ENCODE assay signal across 37 cellular contexts in the genomic region with DNA sequence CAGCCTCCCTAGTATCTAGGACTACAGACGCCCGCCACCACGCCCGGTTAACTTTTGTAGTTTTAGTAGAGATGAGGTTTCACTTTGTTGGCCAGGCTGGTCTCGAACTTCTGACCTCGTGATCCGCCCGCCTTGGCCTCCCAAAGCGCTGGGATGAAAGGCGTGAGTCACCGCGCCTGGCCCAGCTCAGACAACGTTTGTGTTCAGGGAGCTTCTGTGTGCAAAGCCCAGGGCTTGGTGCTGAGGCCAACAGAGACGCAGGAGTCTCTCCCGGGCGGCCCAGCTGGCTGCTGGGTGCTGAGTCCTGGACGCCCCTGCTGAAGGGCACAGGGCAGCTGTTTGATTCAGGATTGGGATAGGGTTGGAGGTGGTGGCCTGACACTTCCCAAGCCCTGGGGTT. TPM values are rescaled to one million over a fixed set of nuclear protein-coding genes. Genes with fewer than 3 reads are reported as not detected.
DNase-seq lines count a peak whose midpoint lies in the region; ATAC-seq, FAIRE-seq and TF ChIP-seq lines count a peak whose summit lies in the region.
"Had no signal": no experiment of that assay in that cellular context is flagged by ENCODE, and none has a peak within 500 bp of the region (broad histone marks: within the 10 kb centered on the region; RNA-seq: fewer than 3 reads in every experiment).

No MANE protein-coding gene starts in this region.

- POLR2A ChIA-PET in HepG2 (lab: Yijun Ruan, JAX), result no interaction called here

- H3K27me3 ChIP-seq in HepG2 (ENCODE audit: control insufficient read depth in 1 of 2, insufficient read depth in 2 of 2, low read length in 2 of 2) (no peaks in the 10 kb centered on the region), right lobe of liver (no peaks in the 10 kb centered on the region), vagina (no peaks in the 10 kb centered on the region)
- H3K27me3 ChIP-seq: colonic mucosa had no signal

- H3K36me3 ChIP-seq in HepG2 (replicated peaks in 1 of 2; ENCODE audit: control insufficient read depth in 1 of 2, insufficient read depth in 2 of 2, low read length in 2 of 2) (peaks cover 7 to 11% of the 10 kb centered on the region in 2 experiments; a peak in 3 of 5 replicates), right lobe of liver (peaks cover 0 to 5% (median 0%) of the 10 kb centered on the region in 4 donors), kidney (ENCODE audit: control insufficient read depth in 1 of 2, insufficient read depth in 2 of 2, low read length in 2 of 2) (peaks cover 0 to 2% of the 10 kb centered on the region in 2 donors), vagina (no peaks in the 10 kb centered on the region)
- H3K36me3 ChIP-seq: colonic mucosa, neutrophil, sigmoid colon had no signal

- H3K27ac Mint-ChIP-seq in naive B cell, result no peak overlapping the region
- H3K27ac Mint-ChIP-seq: activated CD4-positive, alpha-beta memory T cell treated with anti-CD3 and anti-CD28 coated beads for 36 hours; HFFc6 had no signal

- TF ChIP-seq CTCF in HepG2 (CRISPR knock-in tag; IDR thresholded peaks at IDR 0.05) (no peak), right lobe of liver (IDR thresholded peaks at IDR 0.05) (no peak), kidney (IDR thresholded peaks at IDR 0.05; ENCODE audit: borderline replicate concordance, extremely low read depth, insufficient read depth) (no peak), vagina (IDR thresholded peaks at IDR 0.05) (no peak)

- in situ Hi-C loops in HepG2 (cut with HindIII; ENCODE audit: extremely low pct_ligation_motif_present, low pct_unique_long_range_greater_than_20kb), result no loop called here

- WGBS in HepG2 (ENCODE audit: low lambda C conversion rate), result 84% methylated on average over 17 of the region's 17 CpGs
- WGBS in right lobe of liver (ENCODE audit: insufficient coverage, low coverage, low lambda C conversion rate, missing lambda C conversion rate), result 96% methylated on average over 5 of the region's 17 CpGs

- no peak overlapping the region for H3K27ac ChIP-seq in HepG2 (ENCODE audit: extremely low read length, insufficient read depth, low read length)
- no peak overlapping the region for H3K27ac ChIP-seq in right lobe of liver
- no peak overlapping the region for H3K27ac ChIP-seq in kidney (ENCODE audit: low read depth in 2 of 2, low read length in 2 of 2)
- no peak overlapping the region for H3K27ac ChIP-seq in vagina
- H3K27ac ChIP-seq: colonic mucosa, neutrophil, sigmoid colon had no signal

- FAIRE-seq in HepG2 (lab: Jason Lieb, UNC) (no peak), kidney (lab: Jason Lieb, UNC) (no peak)
- FAIRE-seq: A204.1, bronchial epithelial cell had no signal

- peak overlapping the region in 6 of 8 donors; percentile 1 to 87 (median 71) for H3K4me3 Mint-ChIP-seq in naive B cell
- H3K4me3 Mint-ChIP-seq: activated CD4-positive, alpha-beta memory T cell treated with anti-CD3 and anti-CD28 coated beads for 36 hours; HFFc6 had no signal

- intact Hi-C loops in HepG2 (cut with micrococcal nuclease; ENCODE audit: unreplicated experiment), result no loop called here
- intact Hi-C loops in right lobe of liver (cut with DNase I), result no loop called here
- intact Hi-C loops in kidney (cut with DNase I), result no loop called here
- intact Hi-C loops in vagina (cut with DNase I), result no loop called here

- peaks cover 3% of the 10 kb centered on the region for H3K79me2 ChIP-seq in HepG2 (ENCODE audit: insufficient read depth, low read length)

- peaks cover 0 to 12% (median 5%) of the 10 kb centered on the region in 3 donors for H3K27me3 Mint-ChIP-seq in naive B cell

- DNase-seq in HepG2 (ENCODE audit: low spot score), result no peak
- DNase-seq in right lobe of liver, result no peak
- peak; percentile 4 for DNase-seq in amniotic epithelial cell (ENCODE audit: low read depth)
- DNase-seq in naive B cell, result no peak
- DNase-seq in cerebellar cortex (ENCODE audit: low spot score), result no peak
- no peak for DNase-seq in kidney
- no peak for DNase-seq in vagina (ENCODE audit: extremely low spot score in 2 of 2)
- DNase-seq: activated CD4-positive, alpha-beta memory T cell treated with anti-CD3 and anti-CD28 coated beads for 36 hours; activated CD8-positive, alpha-beta memory T cell treated with anti-CD3 and anti-CD28 coated beads, Interleukin-2, amount 50 U/mL, for 4 hours; activated naive CD4-positive, alpha-beta T cell treated with anti-CD3 and anti-CD28 coated beads, Interleukin-2, amount 50 U/mL, for 16 hours; AML-193; amygdala; colonic mucosa; COR-L47; DMS79 treated with DMSO at 0.1 percent for 48 hours; effector CD8-positive, alpha-beta T cell; erythroblast; glutamatergic neuron; HFFc6; IMR-90; kidney glomerular epithelial cell; NCI-H1092; NCI-H1694 treated with DMSO at 0.1 percent for 48 hours; NCI-H2171 treated with DMSO at 0.1 percent for 48 hours; NCI-H526; NK-92 treated with Interleukin-12 subunit alpha and Interleukin-12 subunit beta, amount 100 ng/mL, for 24 hours; PC-3; SIG-M5; sigmoid colon; stimulated activated CD4-positive, alpha-beta T cell treated with anti-CD3 and anti-CD28 coated beads, Interleukin-15, amount 100 ng/mL, for 24 hours; stimulated activated naive CD4-positive, alpha-beta T cell treated with Interleukin-2 at 50 U/mL for 16 hours had no signal

- H2AFZ ChIP-seq in HepG2 (ENCODE audit: low read length), result no peak overlapping the region

- H3K4me2 ChIP-seq in HepG2 (ENCODE audit: low read depth, low read length), result no peak overlapping the region

- H3K4me1 Mint-ChIP-seq in naive B cell, result peaks cover 22 to 38% (median 22%) of the 10 kb centered on the region in 3 donors

- BruUV-seq in HepG2 (replicated peaks; lab: Mats Ljungman, UMichigan), result no TSS peak

- no peak for TF ChIP-seq RAD21 in HepG2 (CRISPR knock-in tag; IDR thresholded peaks at IDR 0.05)

- CTCF ChIA-PET in HepG2 (lab: Yijun Ruan, JAX; ENCODE audit: low intra/inter-chr PET ratio, low total read pairs), result no interaction called here

- H3K36me3 Mint-ChIP-seq in naive B cell, result no peaks in the 10 kb centered on the region

- TF ChIP-seq POLR2A in HepG2 (IDR thresholded peaks at IDR 0.05; ENCODE audit: insufficient read depth in 1 of 2, low read depth in 2 of 2, low read length in 2 of 2) (no peak), right lobe of liver (IDR thresholded peaks at IDR 0.05) (no peak), vagina (IDR thresholded peaks at IDR 0.05) (no peak)

- TF ChIP-seq EP300 in HepG2 (IDR thresholded peaks at IDR 0.05; ENCODE audit: low read depth in 2 of 2, low read length in 2 of 2) (no peak), HepG2 (CRISPR knock-in tag; IDR thresholded peaks at IDR 0.05; ENCODE audit: borderline replicate concordance) (no peak)

- no peak for ATAC-seq in HepG2
- ATAC-seq in right lobe of liver, result no peak
- no peak for ATAC-seq in naive B cell (ENCODE audit: low read depth in 2 of 2)
- no peak for ATAC-seq in GM18909 (IDR thresholded peaks at IDR 0.05; ENCODE audit: poor library complexity, unreplicated experiment)
- ATAC-seq: activated CD4-positive, CD25-positive, alpha-beta regulatory T cell treated with anti-CD3 and anti-CD28 coated beads, Interleukin-2, amount 50 U/mL, for 24 hours; PC-3 had no signal

- H3K9ac ChIP-seq in HepG2 (ENCODE audit: insufficient read depth, low read depth, low read length), result no peak overlapping the region
- H3K9ac ChIP-seq in kidney (ENCODE audit: low read length in 2 of 2), result no peak overlapping the region

- H3K9me3 ChIP-seq in HepG2 (ENCODE audit: low read length) (no peaks in the 10 kb centered on the region), right lobe of liver (no peaks in the 10 kb centered on the region), kidney (ENCODE audit: control insufficient read depth in 1 of 2, low read length in 2 of 2) (no peaks in the 10 kb centered on the region), vagina (no peaks in the 10 kb centered on the region)
- H3K9me3 ChIP-seq: colonic mucosa, neutrophil, sigmoid colon had no signal

- H4K20me1 ChIP-seq in HepG2 (ENCODE audit: insufficient read depth, low read length), result 0 out of 2 replicates have a peak, but pooled peaks cover 5% of the 10 kb centered on the region

- no peaks in the 10 kb centered on the region for H3K9me3 Mint-ChIP-seq in naive B cell
- H3K9me3 Mint-ChIP-seq: activated CD4-positive, alpha-beta memory T cell treated with anti-CD3 and anti-CD28 coated beads for 36 hours; HFFc6 had no signal

- H3K4me3 ChIP-seq in HepG2 (replicated peaks in 1 of 3; ENCODE audit: insufficient read depth in 1 of 3, low read depth in 2 of 3, low read length in 3 of 3) (no peak overlapping the region), right lobe of liver (no peak overlapping the region), kidney (ENCODE audit: low read length in 2 of 2) (no peak overlapping the region), vagina (no peak overlapping the region)
- H3K4me3 ChIP-seq: colonic mucosa, sigmoid colon had no signal

- H3K4me1 ChIP-seq in HepG2 (ENCODE audit: insufficient read depth, low read length) (peaks cover 40% of the 10 kb centered on the region), right lobe of liver (peaks cover 0 to 13% (median 0%) of the 10 kb centered on the region in 4 donors), kidney (ENCODE audit: control insufficient read depth in 1 of 2, insufficient read depth in 1 of 2, low read depth in 1 of 2, low read length in 2 of 2) (peaks cover 5 to 11% of the 10 kb centered on the region in 2 donors), vagina (peaks cover 25% of the 10 kb centered on the region)

RNA-seq across cellular contexts. Expression of gene PRKCZ, which starts 3.0 kb away (rescaled TPM):
- total RNA-seq in HepG2 (2016; rRNA removed; fragmentation: Illumina TruSeq; extraction: Trizol), result 21.9 and 34.7 TPM in 2 replicates
- total RNA-seq in HepG2 (2016; cell fraction: cytosol; rRNA removed; fragmentation: Illumina TruSeq; extraction: Trizol; ENCODE audit: low read depth), result 25.5 and 28.3 TPM in 2 replicates
- 20.0 and 36.5 TPM in 2 replicates for total RNA-seq in HepG2 (2016; cell fraction: insoluble cytoplasmic fraction; rRNA removed; fragmentation: Illumina TruSeq; extraction: Trizol)
- 37.0 and 42.3 TPM in 2 replicates for total RNA-seq in HepG2 (2016; cell fraction: membrane; rRNA removed; fragmentation: Illumina TruSeq; extraction: Trizol)
- total RNA-seq in HepG2 (2016; cell fraction: nucleus; rRNA removed; fragmentation: Illumina TruSeq; extraction: Trizol), result 30.0 and 34.9 TPM in 2 replicates
- 85.2 and 85.8 TPM in 2 replicates for polyA plus RNA-seq in HepG2 (2011; rRNA removed)
- 52.8 and 75.3 TPM in 2 replicates for polyA plus RNA-seq in HepG2 (2011; cell fraction: cytosol; rRNA removed)
- 132 and 197 TPM in 2 replicates for polyA plus RNA-seq in HepG2 (2011; cell fraction: nucleus; rRNA removed)
- 47.5 and 47.9 TPM in 2 replicates for polyA plus RNA-seq in HepG2 (2012)
- polyA plus RNA-seq in HepG2 (2016; cell fraction: cytosol; fragmentation: Illumina TruSeq; extraction: Trizol; ENCODE audit: low read depth), result 23.5 and 27.3 TPM in 2 replicates
- polyA plus RNA-seq in HepG2 (2016; cell fraction: insoluble cytoplasmic fraction; fragmentation: Illumina TruSeq; extraction: Trizol; ENCODE audit: low read depth), result 26.8 and 34.6 TPM in 2 replicates
- 39.3 and 40.3 TPM in 2 replicates for polyA plus RNA-seq in HepG2 (2016; cell fraction: membrane; fragmentation: Illumina TruSeq; extraction: Trizol; ENCODE audit: low read depth)
- polyA plus RNA-seq in HepG2 (2016; cell fraction: nucleus; fragmentation: Illumina TruSeq; extraction: Trizol; ENCODE audit: insufficient read depth, low read depth), result 76.9 and 79.5 TPM in 2 replicates
- polyA minus RNA-seq in HepG2 (2011; rRNA and poly(A)+ RNA removed; ENCODE audit: low replicate concordance), result 29.4 and 69.2 TPM in 2 replicates
- polyA minus RNA-seq in HepG2 (2011; cell fraction: cytosol; rRNA and poly(A)+ RNA removed), result 14.4 and 24.4 TPM in 2 replicates
- polyA minus RNA-seq in HepG2 (2011; cell fraction: nucleus; rRNA and poly(A)+ RNA removed), result 41.4 and 57.0 TPM in 2 replicates
- total RNA-seq in right lobe of liver, result 10 to 100 TPM; 10.3 to 20.1 (median 15.8) TPM
- 10 to 100 TPM in 2 of 6 donors, 1 to 10 TPM in 4; 5.7 to 12.4 (median 9.3) TPM for polyA plus RNA-seq in naive B cell (ENCODE audit: low read depth in 6 of 6)
- 24.7 TPM for total RNA-seq in kidney
- 42.4 TPM for polyA plus RNA-seq in kidney (ENCODE audit: insufficient read depth, low read depth, low replicate concordance)
- 17.9 TPM for total RNA-seq in vagina

RNA-seq across cellular contexts. Expression of gene GABRD, which starts 34.1 kb away (rescaled TPM):
- total RNA-seq in HepG2 (2016; rRNA removed; fragmentation: Illumina TruSeq; extraction: Trizol) (not detected in 2 replicates), right lobe of liver (under 1 TPM in 1 of 6 experiments, not detected in 5; 0.55 TPM), kidney (0.63 TPM), vagina (not detected)
- total RNA-seq in HepG2 (2016; cell fraction: cytosol; rRNA removed; fragmentation: Illumina TruSeq; extraction: Trizol; ENCODE audit: low read depth), result not detected in 2 replicates
- total RNA-seq in HepG2 (2016; cell fraction: insoluble cytoplasmic fraction; rRNA removed; fragmentation: Illumina TruSeq; extraction: Trizol), result not detected in 2 replicates
- total RNA-seq in HepG2 (2016; cell fraction: membrane; rRNA removed; fragmentation: Illumina TruSeq; extraction: Trizol), result not detected in 2 replicates
- not detected in 2 replicates for total RNA-seq in HepG2 (2016; cell fraction: nucleus; rRNA removed; fragmentation: Illumina TruSeq; extraction: Trizol)
- polyA plus RNA-seq in HepG2 (2011; rRNA removed) (0.22 TPM in 1 of 2 replicates, not detected in the other), naive B cell (ENCODE audit: low read depth in 6 of 6) (not detected), kidney (ENCODE audit: insufficient read depth, low read depth, low replicate concordance) (1.1 TPM)
- 0.09 TPM in 1 of 2 replicates, not detected in the other for polyA plus RNA-seq in HepG2 (2011; cell fraction: cytosol; rRNA removed)
- 0.08 TPM in 1 of 2 replicates, not detected in the other for polyA plus RNA-seq in HepG2 (2011; cell fraction: nucleus; rRNA removed)
- polyA plus RNA-seq in HepG2 (2012), result not detected in 2 replicates
- polyA plus RNA-seq in HepG2 (2016; cell fraction: cytosol; fragmentation: Illumina TruSeq; extraction: Trizol; ENCODE audit: low read depth), result not detected in 2 replicates
- polyA plus RNA-seq in HepG2 (2016; cell fraction: insoluble cytoplasmic fraction; fragmentation: Illumina TruSeq; extraction: Trizol; ENCODE audit: low read depth), result not detected in 2 replicates
- polyA plus RNA-seq in HepG2 (2016; cell fraction: membrane; fragmentation: Illumina TruSeq; extraction: Trizol; ENCODE audit: low read depth), result not detected in 2 replicates
- not detected in 2 replicates for polyA plus RNA-seq in HepG2 (2016; cell fraction: nucleus; fragmentation: Illumina TruSeq; extraction: Trizol; ENCODE audit: insufficient read depth, low read depth)
- 0.51 TPM in 1 of 2 replicates, not detected in the other for polyA minus RNA-seq in HepG2 (2011; rRNA and poly(A)+ RNA removed; ENCODE audit: low replicate concordance)
- polyA minus RNA-seq in HepG2 (2011; cell fraction: cytosol; rRNA and poly(A)+ RNA removed), result not detected in 2 replicates
- not detected in 2 replicates for polyA minus RNA-seq in HepG2 (2011; cell fraction: nucleus; rRNA and poly(A)+ RNA removed)
- total RNA-seq: activated CD4-positive, alpha-beta memory T cell treated with anti-CD3 and anti-CD28 coated beads for 36 hours; bronchial epithelial cell; HFFc6; IMR-90; PC-3; sigmoid colon had no signal
- polyA plus RNA-seq: IMR-90 had no signal

RNA-seq across cellular contexts. Expression of gene CFAP74, which starts 49.6 kb away (rescaled TPM):
- 0.27 TPM in 1 of 2 replicates, not detected in the other for total RNA-seq in HepG2 (2016; rRNA removed; fragmentation: Illumina TruSeq; extraction: Trizol)
- total RNA-seq in HepG2 (2016; cell fraction: cytosol; rRNA removed; fragmentation: Illumina TruSeq; extraction: Trizol; ENCODE audit: low read depth), result 0.09 TPM in 1 of 2 replicates, not detected in the other
- total RNA-seq in HepG2 (2016; cell fraction: insoluble cytoplasmic fraction; rRNA removed; fragmentation: Illumina TruSeq; extraction: Trizol), result 0.09 and 0.10 TPM in 2 replicates
- 0.07 and 0.09 TPM in 2 replicates for total RNA-seq in HepG2 (2016; cell fraction: membrane; rRNA removed; fragmentation: Illumina TruSeq; extraction: Trizol)
- 0.28 and 0.66 TPM in 2 replicates for total RNA-seq in HepG2 (2016; cell fraction: nucleus; rRNA removed; fragmentation: Illumina TruSeq; extraction: Trizol)
- 0.57 and 0.62 TPM in 2 replicates for polyA plus RNA-seq in HepG2 (2011; rRNA removed)
- polyA plus RNA-seq in HepG2 (2011; cell fraction: cytosol; rRNA removed), result 0.13 TPM in 2 replicates
- polyA plus RNA-seq in HepG2 (2011; cell fraction: nucleus; rRNA removed), result 4.1 and 5.0 TPM in 2 replicates
- 0.67 and 2.1 TPM in 2 replicates for polyA plus RNA-seq in HepG2 (2012)
- 0.05 TPM in 1 of 2 replicates, not detected in the other for polyA plus RNA-seq in HepG2 (2016; cell fraction: cytosol; fragmentation: Illumina TruSeq; extraction: Trizol; ENCODE audit: low read depth)
- 0.08 and 0.10 TPM in 2 replicates for polyA plus RNA-seq in HepG2 (2016; cell fraction: insoluble cytoplasmic fraction; fragmentation: Illumina TruSeq; extraction: Trizol; ENCODE audit: low read depth)
- polyA plus RNA-seq in HepG2 (2016; cell fraction: membrane; fragmentation: Illumina TruSeq; extraction: Trizol; ENCODE audit: low read depth), result 0.11 TPM in 1 of 2 replicates, not detected in the other
- 0.48 and 0.64 TPM in 2 replicates for polyA plus RNA-seq in HepG2 (2016; cell fraction: nucleus; fragmentation: Illumina TruSeq; extraction: Trizol; ENCODE audit: insufficient read depth, low read depth)
- polyA minus RNA-seq in HepG2 (2011; rRNA and poly(A)+ RNA removed; ENCODE audit: low replicate concordance), result 0.56 TPM in 1 of 2 replicates, not detected in the other
- polyA minus RNA-seq in HepG2 (2011; cell fraction: cytosol; rRNA and poly(A)+ RNA removed), result 0.20 TPM in 1 of 2 replicates, not detected in the other
- polyA minus RNA-seq in HepG2 (2011; cell fraction: nucleus; rRNA and poly(A)+ RNA removed), result 0.77 and 0.99 TPM in 2 replicates
- 1 to 10 TPM in 2 of 6 experiments, under 1 TPM in 3, not detected in 1; 0.16 to 3.5 (median 0.32) TPM for total RNA-seq in right lobe of liver
- polyA plus RNA-seq in naive B cell (ENCODE audit: low read depth in 6 of 6), result not detected
- total RNA-seq in kidney, result not detected
- polyA plus RNA-seq in kidney (ENCODE audit: insufficient read depth, low read depth, low replicate concordance), result not detected
- not detected for total RNA-seq in vagina
- total RNA-seq: activated CD4-positive, alpha-beta memory T cell treated with anti-CD3 and anti-CD28 coated beads for 36 hours; bronchial epithelial cell; HFFc6; IMR-90; PC-3; posterior vena cava had no signal
- polyA plus RNA-seq: IMR-90 had no signal
